ENCODE assay signal across 14 cellular contexts in genomic region chr19:34588249-34588648, GRCh38.
"Had no signal": no experiment of that assay in that cellular context is flagged by ENCODE, and none has a peak within 500 bp of the region (broad histone marks: within the 10 kb centered on the region; RNA-seq: fewer than 3 reads in every experiment).

No MANE protein-coding gene starts in this region.

- H3K27ac Mint-ChIP-seq: activated B cell treated with CpG ODN at 0.5 μM for 24 hours; activated naive CD8-positive, alpha-beta T cell; activated T-helper 1 cell treated with anti-CD3 and anti-CD28 coated beads, Interleukin-12 subunit alpha, Interleukin-12 subunit beta, Interleukin-2, Interleukin-4 antibody, amounts not matched to agents 30 ng/mL and 10 ng/mL and 1 ng/mL, durations not matched to agents 14 hours and 24 hours and 36 hours; dendritic cell treated with granulocyte-macrophage colony-stimulating factor and Interleukin-4, amounts not matched to agents 40 ng/mL and 50 ng/mL, for 4 days; effector memory CD8-positive, alpha-beta T cell; natural killer cell treated with Interleukin-12 subunit alpha and Interleukin-12 subunit beta and Interleukin-15 and Interleukin-18, amount 100 ng/mL, for 72 hours; stimulated activated naive B cell treated with anti-CD40 and anti-IgM and Interleukin-4, amounts not matched to agents 10 μg/mL and 1 μg/mL and 100 μg/mL, for 72 hours had no signal

- H3K27me3 Mint-ChIP-seq: activated naive CD8-positive, alpha-beta T cell; dendritic cell treated with granulocyte-macrophage colony-stimulating factor and Interleukin-4, amounts not matched to agents 40 ng/mL and 50 ng/mL, for 4 days had no signal

- H3K4me1 Mint-ChIP-seq: activated B cell treated with CpG ODN at 0.5 μM for 24 hours; stimulated activated naive B cell treated with anti-CD40 and anti-IgM and Interleukin-4, amounts not matched to agents 10 μg/mL and 1 μg/mL and 100 μg/mL, for 72 hours had no signal

- H3K36me3 Mint-ChIP-seq: natural killer cell treated with Interleukin-12 subunit alpha and Interleukin-12 subunit beta and Interleukin-15 and Interleukin-18, amount 100 ng/mL, for 72 hours had no signal

- H3K4me3 Mint-ChIP-seq: activated B cell treated with CpG ODN at 0.5 μM for 24 hours; activated naive CD8-positive, alpha-beta T cell; activated T-helper 1 cell treated with anti-CD3 and anti-CD28 coated beads, Interleukin-12 subunit alpha, Interleukin-12 subunit beta, Interleukin-2, Interleukin-4 antibody, amounts not matched to agents 30 ng/mL and 10 ng/mL and 1 ng/mL, durations not matched to agents 14 hours and 24 hours and 36 hours; dendritic cell treated with granulocyte-macrophage colony-stimulating factor and Interleukin-4, amounts not matched to agents 40 ng/mL and 50 ng/mL, for 4 days; effector memory CD8-positive, alpha-beta T cell; natural killer cell treated with Interleukin-12 subunit alpha and Interleukin-12 subunit beta and Interleukin-15 and Interleukin-18, amount 100 ng/mL, for 72 hours; stimulated activated naive B cell treated with anti-CD40 and anti-IgM and Interleukin-4, amounts not matched to agents 10 μg/mL and 1 μg/mL and 100 μg/mL, for 72 hours had no signal

- DNase-seq: activated B cell treated with CpG ODN at 0.5 μM for 24 hours; activated CD4-positive, alpha-beta T cell treated with anti-CD3 and anti-CD28 coated beads, Interleukin-2, amount 50 U/mL, for 1 hour; amniotic stem cell; effector memory CD8-positive, alpha-beta T cell; hippocampal formation; left colon; sigmoid colon; stimulated activated CD4-positive, alpha-beta T cell treated with anti-CD3 and anti-CD28 coated beads, Interleukin-4, amount 100 ng/mL, for 24 hours; stimulated activated naive B cell treated with anti-CD40 and anti-IgM and Interleukin-4, amounts not matched to agents 10 μg/mL and 1 μg/mL and 100 μg/mL, for 72 hours; T-helper 9 cell had no signal
